In the genomic region with DNA sequence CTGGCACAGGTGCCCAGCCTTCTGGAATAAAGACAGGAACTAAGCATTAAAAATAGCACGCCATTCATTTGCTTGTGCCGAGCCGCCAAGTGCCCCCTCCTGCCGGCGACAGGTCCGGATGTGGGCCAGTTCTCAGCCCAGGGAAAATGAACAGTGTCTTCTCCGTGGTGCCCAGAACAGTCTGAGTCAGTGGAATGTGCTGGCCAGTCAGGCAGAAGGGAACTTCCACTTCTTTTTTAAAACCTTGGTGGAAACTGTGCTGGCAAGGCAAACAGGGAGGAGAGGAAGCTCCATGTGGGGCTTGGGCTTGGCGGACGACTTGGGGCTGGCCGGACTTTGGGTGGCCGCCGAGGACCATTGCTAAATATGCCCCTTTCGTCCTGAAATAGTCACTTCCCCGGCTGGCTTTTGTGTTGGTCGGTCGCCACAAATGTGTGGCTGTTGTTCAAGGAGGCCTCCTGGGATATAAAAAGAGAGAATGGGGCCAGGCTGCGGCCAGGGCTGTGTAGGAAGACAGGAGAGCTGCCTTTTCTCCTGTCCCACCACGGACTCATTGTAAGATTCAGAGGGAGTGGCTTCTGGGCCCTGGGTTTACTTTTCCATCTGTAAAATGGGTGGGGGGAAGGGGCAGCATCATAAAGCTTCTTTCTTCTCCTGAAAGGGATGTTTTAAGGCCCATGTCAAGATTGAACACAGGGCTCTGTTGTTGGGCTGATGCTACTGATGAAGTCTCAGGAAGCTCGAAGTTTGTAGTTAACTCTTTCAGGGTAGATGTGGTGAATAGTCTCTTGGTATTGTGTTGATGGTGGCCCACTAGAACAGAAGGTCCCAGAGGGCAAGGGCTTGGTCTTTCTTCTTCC, we compare ENCODE assay signal across 8 cellular contexts.
DNase-seq lines count a peak whose midpoint lies in the region; ATAC-seq lines count a peak whose summit lies in the region.

No MANE protein-coding gene starts in this region.

- POLR2A ChIA-PET in activated CD4-positive, alpha-beta T cell treated with anti-CD3 and anti-CD28 coated beads for 36 hours (lab: Charles Lee) = interaction anchor here (0.6 kb wide), 1 partner anchor 292 kb away, joined by 5 read pairs; no protein-coding TSS in a partner anchor

- peaks cover 24 to 36% (median 29%) of the 10 kb centered on the region in 3 donors for H3K4me1 ChIP-seq in skeletal muscle tissue (ENCODE audit: control insufficient read depth in 3 of 3, insufficient read depth in 3 of 3, low read length in 3 of 3)

- intact Hi-C loops in activated CD4-positive, alpha-beta T cell treated with anti-CD3 and anti-CD28 coated beads for 36 hours (cut with DNase I, micrococcal nuclease) = no loop called here

- peak overlapping the region; percentile 3 for H3K4me3 Mint-ChIP-seq in activated CD4-positive, alpha-beta T cell treated with anti-CD3 and anti-CD28 coated beads for 36 hours
- peak overlapping the region; percentile 34 for H3K4me3 Mint-ChIP-seq in activated naive CD8-positive, alpha-beta T cell treated with anti-CD3 and anti-CD28 coated beads, Interleukin-2, amount 50 U/mL, for 24 hours

- peak overlapping the region; percentile 89 for H3K27ac ChIP-seq in skeletal muscle tissue (ENCODE audit: low read depth, low read length)

- H3K4me1 Mint-ChIP-seq in activated CD4-positive, alpha-beta T cell treated with anti-CD3 and anti-CD28 coated beads for 36 hours = peaks cover 33% of the 10 kb centered on the region
- H3K4me1 Mint-ChIP-seq in activated naive CD8-positive, alpha-beta T cell treated with anti-CD3 and anti-CD28 coated beads, Interleukin-2, amount 50 U/mL, for 24 hours = peaks cover 57% of the 10 kb centered on the region

- CTCF ChIA-PET in activated CD4-positive, alpha-beta T cell treated with anti-CD3 and anti-CD28 coated beads for 36 hours (lab: Charles Lee) = interaction anchor here (0.6 to 0.8 kb wide), 2 partner anchors 9 to 224 kb away, joined by 3 read pairs; a partner anchor contains a TSS

- H3K9me3 Mint-ChIP-seq in activated CD4-positive, alpha-beta T cell treated with anti-CD3 and anti-CD28 coated beads for 36 hours (ENCODE audit: low read depth) = no peaks in the 10 kb centered on the region
- no peaks in the 10 kb centered on the region for H3K9me3 Mint-ChIP-seq in activated naive CD8-positive, alpha-beta T cell treated with anti-CD3 and anti-CD28 coated beads, Interleukin-2, amount 50 U/mL, for 24 hours

- peak overlapping the region; percentile 64 to 72 (median 65) for H3K4me3 ChIP-seq in skeletal muscle tissue (ENCODE audit: low read length in 3 of 3)

- H3K36me3 ChIP-seq in skeletal muscle tissue (ENCODE audit: control insufficient read depth in 3 of 3, insufficient read depth in 3 of 3, low read length in 3 of 3) = no peaks in the 10 kb centered on the region

- H3K27me3 Mint-ChIP-seq in activated CD4-positive, alpha-beta T cell treated with anti-CD3 and anti-CD28 coated beads for 36 hours = no peaks in the 10 kb centered on the region
- H3K27me3 Mint-ChIP-seq in activated naive CD8-positive, alpha-beta T cell treated with anti-CD3 and anti-CD28 coated beads, Interleukin-2, amount 50 U/mL, for 24 hours = no peaks in the 10 kb centered on the region

- no peaks in the 10 kb centered on the region for H3K27me3 ChIP-seq in skeletal muscle tissue (ENCODE audit: control insufficient read depth in 3 of 3, insufficient read depth in 3 of 3, low read length in 3 of 3)

- peaks cover 9% of the 10 kb centered on the region for H3K36me3 Mint-ChIP-seq in activated CD4-positive, alpha-beta T cell treated with anti-CD3 and anti-CD28 coated beads for 36 hours (ENCODE audit: low read depth)
- H3K36me3 Mint-ChIP-seq in activated naive CD8-positive, alpha-beta T cell treated with anti-CD3 and anti-CD28 coated beads, Interleukin-2, amount 50 U/mL, for 24 hours (ENCODE audit: low read depth) = peaks cover 8% of the 10 kb centered on the region

- H3K9ac ChIP-seq in skeletal muscle tissue (ENCODE audit: low read depth in 1 of 3, low read length in 3 of 3) = peak overlapping the region; percentile 69 to 78 (median 70)

- H3K9me3 ChIP-seq in skeletal muscle tissue (ENCODE audit: control insufficient read depth in 3 of 3, low read length in 3 of 3) = no peaks in the 10 kb centered on the region

- H3K27ac Mint-ChIP-seq in activated CD4-positive, alpha-beta T cell treated with anti-CD3 and anti-CD28 coated beads for 36 hours = peak overlapping the region; percentile 33
- peak overlapping the region; percentile 83 for H3K27ac Mint-ChIP-seq in activated naive CD8-positive, alpha-beta T cell treated with anti-CD3 and anti-CD28 coated beads, Interleukin-2, amount 50 U/mL, for 24 hours

- DNase-seq in activated CD4-positive, alpha-beta T cell treated with anti-CD3 and anti-CD28 coated beads for 36 hours = peak; percentile 54
- no peak for DNase-seq in activated CD4-positive, alpha-beta T cell treated with anti-CD3 and anti-CD28 coated beads for 1 hour
- peak; percentile 42 for DNase-seq in activated naive CD8-positive, alpha-beta T cell treated with anti-CD3 and anti-CD28 coated beads, Interleukin-2, amount 50 U/mL, for 24 hours
- DNase-seq in hepatic stellate cell (ENCODE audit: low spot score) (peak; percentile 67), NCI-H1105 treated with DMSO at 0.1 percent for 48 hours (lab: John Stamatoyannopoulos, UW) (no peak)

- ATAC-seq in activated CD4-positive, alpha-beta T cell treated with anti-CD3 and anti-CD28 coated beads for 36 hours = peak; percentile 85
- peak; percentile 81 for ATAC-seq in activated naive CD8-positive, alpha-beta T cell treated with anti-CD3 and anti-CD28 coated beads, Interleukin-2, amount 50 U/mL, for 24 hours
- ATAC-seq in GM18907 (IDR thresholded peaks at IDR 0.05; ENCODE audit: unreplicated experiment) (no peak), HG03097 (IDR thresholded peaks at IDR 0.05; ENCODE audit: low FRiP score, unreplicated experiment) (no peak)

Comparison
In these comparisons a context has a peak if more than half of its experiments do, and no peak if none do; other contexts are left out.
1. DNase-seq: peak in activated CD4-positive, alpha-beta T cell treated with anti-CD3 and anti-CD28 coated beads for 36 hours (single experiment), activated naive CD8-positive, alpha-beta T cell treated with anti-CD3 and anti-CD28 coated beads, Interleukin-2, amount 50 U/mL, for 24 hours (single experiment) and hepatic stellate cell (single experiment); none in activated CD4-positive, alpha-beta T cell treated with anti-CD3 and anti-CD28 coated beads for 1 hour (single experiment) and NCI-H1105 treated with DMSO at 0.1 percent for 48 hours (single experiment).
2. ATAC-seq: peak in activated CD4-positive, alpha-beta T cell treated with anti-CD3 and anti-CD28 coated beads for 36 hours (single experiment) and activated naive CD8-positive, alpha-beta T cell treated with anti-CD3 and anti-CD28 coated beads, Interleukin-2, amount 50 U/mL, for 24 hours (single experiment); none in GM18907 (single experiment) and HG03097 (single experiment).